Comparison of ENCODE assay signal across 34 cellular contexts in the genomic region with DNA sequence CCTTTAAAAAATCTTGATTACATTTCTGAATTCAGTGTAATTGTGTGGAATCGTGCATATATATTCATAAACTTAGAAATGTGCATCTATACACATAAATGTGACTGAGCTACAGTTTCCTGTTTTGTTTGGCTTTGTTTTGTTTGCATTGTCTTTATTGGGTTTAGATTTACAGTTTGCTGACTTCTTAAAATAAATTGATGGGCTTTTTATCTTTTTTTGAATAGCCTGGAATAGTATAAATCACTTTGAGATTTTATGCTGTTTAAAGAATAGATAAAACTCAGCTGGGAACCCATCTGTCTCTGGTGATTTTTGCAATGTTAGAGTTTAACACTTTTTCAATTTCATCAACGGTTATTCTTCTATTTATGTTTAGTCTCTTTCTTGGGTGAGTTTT.
"Had no signal": no experiment of that assay in that cellular context is flagged by ENCODE, and none has a peak within 500 bp of the region (broad histone marks: within the 10 kb centered on the region; RNA-seq: fewer than 3 reads in every experiment).

No MANE protein-coding gene starts in this region.

- H3K9me3 ChIP-seq: MG63 had no signal

- DNase-seq: Karpas-422, Kasumi-1, MG63, MM.1S, MV-4-11, NCI-H1092, NCI-H1092 treated with DMSO at 0.1 percent for 48 hours, NCI-H1105, NCI-H1105 treated with DMSO at 0.1 percent for 48 hours, NCI-H1417, NCI-H1436, NCI-H1436 treated with DMSO at 0.1 percent for 48 hours, NCI-H146, NCI-H1694, NCI-H1694 treated with DMSO at 0.1 percent for 48 hours, NCI-H187, NCI-H187 treated with DMSO at 0.1 percent for 48 hours, NCI-H1930, NCI-H2029, NCI-H2029 treated with DMSO at 0.1 percent for 48 hours, NCI-H2081, NCI-H2081 treated with DMSO at 0.1 percent for 48 hours, NCI-H2107, NCI-H2171, NCI-H2171 treated with DMSO at 0.1 percent for 48 hours, NCI-H2227 treated with DMSO at 0.1 percent for 48 hours, NCI-H226, NCI-H345, NCI-H446, NCI-H446 treated with DMSO at 0.1 percent for 48 hours, NCI-H510A, NCI-H510A treated with DMSO at 0.1 percent for 48 hours, NCI-H524, NCI-H524 treated with DMSO at 0.1 percent for 48 hours had no signal

- H3K36me3 ChIP-seq: MG63 had no signal

- H3K4me3 ChIP-seq: MG63 had no signal
